1 cellular context compared by ENCODE assay signal in genomic region chr5:94113087-94113486, GRCh38.
TF ChIP-seq lines count a peak whose summit lies in the region.

No MANE protein-coding gene starts in this region.

TF ChIP-seq in HepG2, 621 proteins besides CTCF, POLR2A, EP300 and RAD21 (continued from another document):
- TF ChIP-seq NFAT5 (CRISPR knock-in tag; IDR thresholded peaks at IDR 0.05) (no peak), GATAD2A (CRISPR knock-in tag; IDR thresholded peaks at IDR 0.05) (peak; percentile 66), HNF4G (IDR thresholded peaks at IDR 0.05; ENCODE audit: borderline replicate concordance, low read depth, low read length) (peak; percentile 51), HNF4G (CRISPR knock-in tag; IDR thresholded peaks at IDR 0.05; ENCODE audit: borderline replicate concordance, low read depth) (no peak), SOX6 (IDR thresholded peaks at IDR 0.05) (no peak), SOX6 (CRISPR knock-in tag; IDR thresholded peaks at IDR 0.05) (peak; percentile 26; the same call in 1 of the 2 replicates), NR2F1 (CRISPR knock-in tag; IDR thresholded peaks at IDR 0.05) (peak in 1 of 2 experiments; percentile 51; a peak in 1 of 4 replicates), SAP130 (CRISPR knock-in tag; IDR thresholded peaks at IDR 0.05; ENCODE audit: low read depth) (peak; percentile 51), ZNF816 (CRISPR knock-in tag; IDR thresholded peaks at IDR 0.05; ENCODE audit: borderline replicate concordance) (no peak), HNF4A (CRISPR knock-in tag; IDR thresholded peaks at IDR 0.05) (peak; percentile 74), CBX2 (IDR thresholded peaks at IDR 0.05; ENCODE audit: low read depth, low read length) (no peak), CBX2 (CRISPR knock-in tag; IDR thresholded peaks at IDR 0.05; ENCODE audit: low read depth) (no peak), RARA (CRISPR knock-in tag; IDR thresholded peaks at IDR 0.05) (peak; percentile 43; the same call in 1 of the 2 replicates), U2AF1 (optimal IDR thresholded peaks at IDR 0.05; ENCODE audit: low read depth, low read length) (no peak), SSRP1 (CRISPR knock-in tag; IDR thresholded peaks at IDR 0.05) (no peak), FOXA3 (CRISPR knock-in tag; IDR thresholded peaks at IDR 0.05) (peak; percentile 38), HDAC6 (IDR thresholded peaks at IDR 0.05; ENCODE audit: low read depth, low read length) (no peak), HDAC1 (CRISPR knock-in tag; IDR thresholded peaks at IDR 0.05) (no peak), ZNF138 (CRISPR knock-in tag; IDR thresholded peaks at IDR 0.05; ENCODE audit: low read depth) (no peak), NFE2L1 (CRISPR knock-in tag; IDR thresholded peaks at IDR 0.05; ENCODE audit: borderline replicate concordance) (no peak), ZMYM4 (CRISPR knock-in tag; IDR thresholded peaks at IDR 0.05) (peak; percentile 54), EHMT2 (IDR thresholded peaks at IDR 0.05; ENCODE audit: borderline replicate concordance, low read depth, low read length) (peak; percentile 55; the same call in 1 of the 2 replicates), HNRNPH1 (optimal IDR thresholded peaks at IDR 0.05; ENCODE audit: low read depth, low read length) (no peak), SRSF1 (optimal IDR thresholded peaks at IDR 0.05; ENCODE audit: low read depth, low read length) (no peak), FOXP1 (IDR thresholded peaks at IDR 0.05) (no peak), FOXP1 (CRISPR knock-in tag; IDR thresholded peaks at IDR 0.05) (peak; percentile 50), ELF4 (CRISPR knock-in tag; IDR thresholded peaks at IDR 0.05; ENCODE audit: borderline replicate concordance) (no peak), ZNF382 (CRISPR knock-in tag; IDR thresholded peaks at IDR 0.05; ENCODE audit: borderline replicate concordance) (no peak), MATR3 (CRISPR knock-in tag; IDR thresholded peaks at IDR 0.05) (no peak), ZNF710 (CRISPR knock-in tag; IDR thresholded peaks at IDR 0.05; ENCODE audit: borderline replicate concordance) (no peak), FOSL1 (CRISPR knock-in tag; IDR thresholded peaks at IDR 0.05; ENCODE audit: borderline replicate concordance) (no peak), ZNF597 (CRISPR knock-in tag; IDR thresholded peaks at IDR 0.05) (no peak), ZNF788 (CRISPR knock-in tag; IDR thresholded peaks at IDR 0.05; ENCODE audit: borderline replicate concordance) (no peak), ETV6 (CRISPR knock-in tag; conservative IDR thresholded peaks at IDR 0.05) (no peak), POGZ (CRISPR knock-in tag; IDR thresholded peaks at IDR 0.05) (0 out of 2 replicates have a peak, but pooled peaks have one; percentile 45), ZNF781 (CRISPR knock-in tag; IDR thresholded peaks at IDR 0.05; ENCODE audit: borderline replicate concordance, not compliant biosample characterization) (no peak), KDM5A (IDR thresholded peaks at IDR 0.05; ENCODE audit: borderline replicate concordance, low read length) (no peak)
- TF ChIP-seq, protein P1, sequence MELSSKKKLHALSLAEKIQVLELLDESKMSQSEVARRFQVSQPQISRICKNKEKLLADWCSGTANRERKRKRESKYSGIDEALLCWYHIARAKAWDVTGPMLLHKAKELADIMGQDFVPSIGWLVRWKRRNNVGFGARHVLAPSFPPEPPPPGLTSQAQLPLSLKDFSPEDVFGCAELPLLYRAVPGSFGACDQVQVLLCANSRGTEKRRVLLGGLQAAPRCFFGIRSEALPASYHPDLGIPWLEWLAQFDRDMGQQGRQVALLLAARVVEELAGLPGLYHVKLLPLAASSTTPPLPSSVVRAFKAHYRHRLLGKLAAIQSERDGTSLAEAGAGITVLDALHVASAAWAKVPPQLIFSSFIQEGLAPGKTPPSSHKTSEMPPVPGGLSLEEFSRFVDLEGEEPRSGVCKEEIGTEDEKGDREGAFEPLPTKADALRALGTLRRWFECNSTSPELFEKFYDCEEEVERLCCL (CRISPR knock-in tag; IDR thresholded peaks at IDR 0.05; ENCODE audit: borderline replicate concordance), result no peak
- TF ChIP-seq, protein P2, sequence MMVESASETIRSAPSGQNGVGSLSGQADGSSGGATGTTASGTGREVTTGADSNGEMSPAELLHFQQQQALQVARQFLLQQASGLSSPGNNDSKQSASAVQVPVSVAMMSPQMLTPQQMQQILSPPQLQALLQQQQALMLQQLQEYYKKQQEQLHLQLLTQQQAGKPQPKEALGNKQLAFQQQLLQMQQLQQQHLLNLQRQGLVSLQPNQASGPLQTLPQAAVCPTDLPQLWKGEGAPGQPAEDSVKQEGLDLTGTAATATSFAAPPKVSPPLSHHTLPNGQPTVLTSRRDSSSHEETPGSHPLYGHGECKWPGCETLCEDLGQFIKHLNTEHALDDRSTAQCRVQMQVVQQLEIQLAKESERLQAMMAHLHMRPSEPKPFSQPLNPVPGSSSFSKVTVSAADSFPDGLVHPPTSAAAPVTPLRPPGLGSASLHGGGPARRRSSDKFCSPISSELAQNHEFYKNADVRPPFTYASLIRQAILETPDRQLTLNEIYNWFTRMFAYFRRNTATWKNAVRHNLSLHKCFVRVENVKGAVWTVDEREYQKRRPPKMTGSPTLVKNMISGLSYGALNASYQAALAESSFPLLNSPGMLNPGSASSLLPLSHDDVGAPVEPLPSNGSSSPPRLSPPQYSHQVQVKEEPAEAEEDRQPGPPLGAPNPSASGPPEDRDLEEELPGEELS (CRISPR knock-in tag; IDR thresholded peaks at IDR 0.05), result no peak
- TF ChIP-seq, protein P3, sequence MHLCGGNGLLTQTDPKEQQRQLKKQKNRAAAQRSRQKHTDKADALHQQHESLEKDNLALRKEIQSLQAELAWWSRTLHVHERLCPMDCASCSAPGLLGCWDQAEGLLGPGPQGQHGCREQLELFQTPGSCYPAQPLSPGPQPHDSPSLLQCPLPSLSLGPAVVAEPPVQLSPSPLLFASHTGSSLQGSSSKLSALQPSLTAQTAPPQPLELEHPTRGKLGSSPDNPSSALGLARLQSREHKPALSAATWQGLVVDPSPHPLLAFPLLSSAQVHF (CRISPR knock-in tag; IDR thresholded peaks at IDR 0.05), result no peak
- TF ChIP-seq, protein P4, sequence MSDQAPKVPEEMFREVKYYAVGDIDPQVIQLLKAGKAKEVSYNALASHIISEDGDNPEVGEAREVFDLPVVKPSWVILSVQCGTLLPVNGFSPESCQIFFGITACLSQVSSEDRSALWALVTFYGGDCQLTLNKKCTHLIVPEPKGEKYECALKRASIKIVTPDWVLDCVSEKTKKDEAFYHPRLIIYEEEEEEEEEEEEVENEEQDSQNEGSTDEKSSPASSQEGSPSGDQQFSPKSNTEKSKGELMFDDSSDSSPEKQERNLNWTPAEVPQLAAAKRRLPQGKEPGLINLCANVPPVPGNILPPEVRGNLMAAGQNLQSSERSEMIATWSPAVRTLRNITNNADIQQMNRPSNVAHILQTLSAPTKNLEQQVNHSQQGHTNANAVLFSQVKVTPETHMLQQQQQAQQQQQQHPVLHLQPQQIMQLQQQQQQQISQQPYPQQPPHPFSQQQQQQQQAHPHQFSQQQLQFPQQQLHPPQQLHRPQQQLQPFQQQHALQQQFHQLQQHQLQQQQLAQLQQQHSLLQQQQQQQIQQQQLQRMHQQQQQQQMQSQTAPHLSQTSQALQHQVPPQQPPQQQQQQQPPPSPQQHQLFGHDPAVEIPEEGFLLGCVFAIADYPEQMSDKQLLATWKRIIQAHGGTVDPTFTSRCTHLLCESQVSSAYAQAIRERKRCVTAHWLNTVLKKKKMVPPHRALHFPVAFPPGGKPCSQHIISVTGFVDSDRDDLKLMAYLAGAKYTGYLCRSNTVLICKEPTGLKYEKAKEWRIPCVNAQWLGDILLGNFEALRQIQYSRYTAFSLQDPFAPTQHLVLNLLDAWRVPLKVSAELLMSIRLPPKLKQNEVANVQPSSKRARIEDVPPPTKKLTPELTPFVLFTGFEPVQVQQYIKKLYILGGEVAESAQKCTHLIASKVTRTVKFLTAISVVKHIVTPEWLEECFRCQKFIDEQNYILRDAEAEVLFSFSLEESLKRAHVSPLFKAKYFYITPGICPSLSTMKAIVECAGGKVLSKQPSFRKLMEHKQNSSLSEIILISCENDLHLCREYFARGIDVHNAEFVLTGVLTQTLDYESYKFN (CRISPR knock-in tag; conservative IDR thresholded peaks at IDR 0.05), result peak; percentile 70
- TF ChIP-seq, protein P5, sequence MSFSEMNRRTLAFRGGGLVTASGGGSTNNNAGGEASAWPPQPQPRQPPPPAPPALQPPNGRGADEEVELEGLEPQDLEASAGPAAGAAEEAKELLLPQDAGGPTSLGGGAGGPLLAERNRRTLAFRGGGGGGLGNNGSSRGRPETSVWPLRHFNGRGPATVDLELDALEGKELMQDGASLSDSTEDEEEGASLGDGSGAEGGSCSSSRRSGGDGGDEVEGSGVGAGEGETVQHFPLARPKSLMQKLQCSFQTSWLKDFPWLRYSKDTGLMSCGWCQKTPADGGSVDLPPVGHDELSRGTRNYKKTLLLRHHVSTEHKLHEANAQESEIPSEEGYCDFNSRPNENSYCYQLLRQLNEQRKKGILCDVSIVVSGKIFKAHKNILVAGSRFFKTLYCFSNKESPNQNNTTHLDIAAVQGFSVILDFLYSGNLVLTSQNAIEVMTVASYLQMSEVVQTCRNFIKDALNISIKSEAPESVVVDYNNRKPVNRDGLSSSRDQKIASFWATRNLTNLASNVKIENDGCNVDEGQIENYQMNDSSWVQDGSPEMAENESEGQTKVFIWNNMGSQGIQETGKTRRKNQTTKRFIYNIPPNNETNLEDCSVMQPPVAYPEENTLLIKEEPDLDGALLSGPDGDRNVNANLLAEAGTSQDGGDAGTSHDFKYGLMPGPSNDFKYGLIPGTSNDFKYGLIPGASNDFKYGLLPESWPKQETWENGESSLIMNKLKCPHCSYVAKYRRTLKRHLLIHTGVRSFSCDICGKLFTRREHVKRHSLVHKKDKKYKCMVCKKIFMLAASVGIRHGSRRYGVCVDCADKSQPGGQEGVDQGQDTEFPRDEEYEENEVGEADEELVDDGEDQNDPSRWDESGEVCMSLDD (CRISPR knock-in tag; IDR thresholded peaks at IDR 0.05; ENCODE audit: borderline replicate concordance), result no peak
